22 cellular contexts compared by ENCODE assay signal in genomic region chr1:235556807-235557206, GRCh38.
"Had no signal": no experiment of that assay in that cellular context is flagged by ENCODE, and none has a peak within 500 bp of the region (broad histone marks: within the 10 kb centered on the region; RNA-seq: fewer than 3 reads in every experiment).

No MANE protein-coding gene starts in this region.

- ATAC-seq: activated CD4-positive, alpha-beta T cell treated with anti-CD3 and anti-CD28 coated beads for 36 hours; activated CD4-positive, CD25-positive, alpha-beta regulatory T cell treated with anti-CD3 and anti-CD28 coated beads, Interleukin-2, amount 50 U/mL, for 24 hours; activated CD8-positive, alpha-beta memory T cell treated with anti-CD3 and anti-CD28 coated beads, Interleukin-2, amount 10 ng/mL, durations not matched to agents 7 days and 5 days; activated naive CD8-positive, alpha-beta T cell treated with anti-CD3 and anti-CD28 coated beads, Interleukin-2, amount 50 U/mL, for 24 hours had no signal

- H3K9me3 ChIP-seq: ascending aorta had no signal

- DNase-seq: activated CD4-positive, alpha-beta T cell treated with anti-CD3 and anti-CD28 coated beads for 1 hour; activated CD4-positive, CD25-positive, alpha-beta regulatory T cell; activated CD8-positive, alpha-beta memory T cell treated with anti-CD3 and anti-CD28 coated beads for 24 hours; activated CD8-positive, alpha-beta memory T cell treated with anti-CD3 and anti-CD28 coated beads, Interleukin-2, amount 10 ng/mL, durations not matched to agents 7 days and 5 days; activated effector memory CD4-positive, alpha-beta T cell treated with Interleukin-2 at 50 U/mL for 16 hours; activated gamma-delta T cell; activated naive CD4-positive, alpha-beta T cell treated with Interleukin-2 at 50 U/mL for 16 hours; activated naive CD8-positive, alpha-beta T cell treated with anti-CD3 and anti-CD28 coated beads, Interleukin-2, amount 10 ng/mL, durations not matched to agents 7 days and 5 days; activated T-cell treated with anti-CD3 and anti-CD28 coated beads, Interleukin-2, amount 50 U/mL, for 24 hours; amygdala; anterior cingulate cortex; caudate nucleus; cerebellar nuclear complex; T-helper 9 cell had no signal

- H3K4me3 ChIP-seq: ascending aorta, cardiac muscle cell had no signal

- FAIRE-seq: bronchial epithelial cell, TTC549 had no signal

- H3K27me3 ChIP-seq: ascending aorta, cardiac muscle cell had no signal

- H3K4me1 ChIP-seq: ascending aorta had no signal

- H3K27ac ChIP-seq: ascending aorta, cardiac muscle cell, VCaP had no signal

- H3K36me3 ChIP-seq: ascending aorta, cardiac muscle cell had no signal
